ENCODE assay signal across 8 cellular contexts in the genomic region with DNA sequence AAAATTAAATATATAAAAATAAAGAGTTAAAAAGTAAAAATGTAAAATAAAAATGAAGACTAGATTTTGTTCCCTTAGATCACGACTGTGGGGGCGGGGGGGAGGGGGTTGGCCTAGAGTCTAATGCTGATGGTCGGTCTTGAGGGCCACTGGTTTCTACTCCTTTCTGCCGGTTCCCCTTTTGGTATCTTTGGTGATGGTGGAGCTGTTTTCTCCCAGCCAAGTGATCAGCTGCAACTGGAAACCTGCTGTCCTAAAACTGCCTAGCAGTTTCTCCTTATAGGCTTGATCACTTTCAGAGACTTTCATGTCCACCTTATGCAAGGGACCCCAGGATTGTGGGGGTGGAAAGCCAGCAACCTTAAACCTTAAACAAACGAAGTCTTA.
DNase-seq lines count a peak whose midpoint lies in the region; ATAC-seq and TF ChIP-seq lines count a peak whose summit lies in the region.

No MANE protein-coding gene starts in this region.

- H3K4me2 ChIP-seq in Loucy (ENCODE audit: low read depth, low read length, poor library complexity, severe bottlenecking), result peak overlapping the region; percentile 91

- no peaks in the 10 kb centered on the region for H3F3A ChIP-seq in Loucy (ENCODE audit: low read depth)

- no peak for TF ChIP-seq POLR2A in GM18505 (IDR thresholded peaks at IDR 0.05; ENCODE audit: borderline replicate concordance, extremely low read depth, insufficient read depth, insufficient read length)

- peaks cover 64% of the 10 kb centered on the region for H3K79me2 ChIP-seq in Loucy (ENCODE audit: insufficient read depth, low read length)

- TF ChIP-seq CTCF in GM10248 (IDR thresholded peaks at IDR 0.05; ENCODE audit: control extremely low read depth, extremely low read depth, low read depth, missing control alignments), result no peak
- TF ChIP-seq CTCF in Loucy (conservative IDR thresholded peaks at IDR 0.05; ENCODE audit: low read length), result no peak

- H3K27me3 ChIP-seq in Loucy (ENCODE audit: insufficient read depth, low read length, poor library complexity, severe bottlenecking), result no peaks in the 10 kb centered on the region

- H3K9me3 Mint-ChIP-seq in activated naive CD8-positive, alpha-beta T cell treated with anti-CD3 and anti-CD28 coated beads, Interleukin-2, amount 50 U/mL, for 24 hours, result no peaks in the 10 kb centered on the region

- no peak overlapping the region for H3K27ac Mint-ChIP-seq in activated naive CD8-positive, alpha-beta T cell treated with anti-CD3 and anti-CD28 coated beads, Interleukin-2, amount 50 U/mL, for 24 hours

- POLR2A ChIA-PET in GM10248 (lab: Yijun Ruan, JAX), result no interaction called here

- CTCF ChIA-PET in GM10248 (lab: Yijun Ruan, JAX), result no interaction called here

- H3K4me3 Mint-ChIP-seq in activated naive CD8-positive, alpha-beta T cell treated with anti-CD3 and anti-CD28 coated beads, Interleukin-2, amount 50 U/mL, for 24 hours, result peak overlapping the region; percentile 99

- no peak for ATAC-seq in activated naive CD8-positive, alpha-beta T cell treated with anti-CD3 and anti-CD28 coated beads, Interleukin-2, amount 50 U/mL, for 24 hours
- ATAC-seq in HG03108 (IDR thresholded peaks at IDR 0.05; ENCODE audit: unreplicated experiment), result no peak
- ATAC-seq in GM18505 (IDR thresholded peaks at IDR 0.05; ENCODE audit: unreplicated experiment), result no peak

- DNase-seq in GM10248 (ENCODE audit: extremely low spot score) (peak; percentile 56), left kidney (ENCODE audit: low read depth, low spot score) (peak; percentile 20), kidney tubule cell (ENCODE audit: low spot score) (no peak), middle frontal gyrus (ENCODE audit: extremely low spot score, low spot score) (no peak)
- DNase-seq in activated naive CD8-positive, alpha-beta T cell treated with anti-CD3 and anti-CD28 coated beads, Interleukin-2, amount 50 U/mL, for 24 hours, result no peak

- H3K9me3 ChIP-seq in Loucy (ENCODE audit: insufficient read depth, low read depth, low read length), result no peaks in the 10 kb centered on the region

- no peak overlapping the region for H3K9ac ChIP-seq in Loucy (ENCODE audit: low read depth, low read length, poor library complexity, severe bottlenecking)

- H3K4me3 ChIP-seq in Loucy (ENCODE audit: low read length, poor library complexity, severe bottlenecking), result peak overlapping the region; percentile 97

- H3K27me3 Mint-ChIP-seq in activated naive CD8-positive, alpha-beta T cell treated with anti-CD3 and anti-CD28 coated beads, Interleukin-2, amount 50 U/mL, for 24 hours, result no peaks in the 10 kb centered on the region

- no peaks in the 10 kb centered on the region for H3K9me2 ChIP-seq in Loucy (replicated peaks; ENCODE audit: low read depth, low read length)

- H3K36me3 ChIP-seq in Loucy (ENCODE audit: insufficient read depth, low read length), result no peaks in the 10 kb centered on the region

- H3K36me3 Mint-ChIP-seq in activated naive CD8-positive, alpha-beta T cell treated with anti-CD3 and anti-CD28 coated beads, Interleukin-2, amount 50 U/mL, for 24 hours (ENCODE audit: low read depth), result peaks cover 35% of the 10 kb centered on the region

- peaks cover 25% of the 10 kb centered on the region for H3K4me1 ChIP-seq in Loucy (ENCODE audit: insufficient read depth, low read length, poor library complexity, severe bottlenecking)

- H3K4me1 Mint-ChIP-seq in activated naive CD8-positive, alpha-beta T cell treated with anti-CD3 and anti-CD28 coated beads, Interleukin-2, amount 50 U/mL, for 24 hours, result peaks cover 44% of the 10 kb centered on the region

- H2AFZ ChIP-seq in Loucy (ENCODE audit: low read length), result no peak overlapping the region

- H4K20me1 ChIP-seq in Loucy (ENCODE audit: insufficient read depth, low read length, poor library complexity, severe bottlenecking), result peaks cover 33% of the 10 kb centered on the region

Comparison
In these comparisons a context has a peak if more than half of its experiments do, and no peak if none do; other contexts are left out.
1. DNase-seq: peak in GM10248 (single experiment) and left kidney (single experiment); none in activated naive CD8-positive, alpha-beta T cell treated with anti-CD3 and anti-CD28 coated beads, Interleukin-2, amount 50 U/mL, for 24 hours (single experiment), kidney tubule cell (single experiment) and middle frontal gyrus (single experiment).